In genomic region chr19:4968462-4969291, GRCh38 we compare ENCODE assay signal across 8 cellular contexts.
A peak's percentile ranks its signal among the peaks of the same experiment; 100 is the strongest.
DNase-seq lines count a peak whose midpoint lies in the region; ATAC-seq lines count a peak whose summit lies in the region.

Gene KDM4B (plus strand): TSS chr19:4969113. CDS start chr19:5032891, 63,778 bp downstream.

- peak; percentile 100 for DNase-seq in AG08396 (ENCODE audit: low spot score)
- DNase-seq in NCI-H345 treated with DMSO at 0.1 percent for 48 hours (lab: John Stamatoyannopoulos, UW; ENCODE audit: unreplicated experiment): peak; percentile 97
- DNase-seq in activated CD4-positive, CD25-positive, alpha-beta regulatory T cell (lab: John Stamatoyannopoulos, UW): peak; percentile 97 to 100 (median 98)
- DNase-seq in central memory CD4-positive, alpha-beta T cell: peak; percentile 100
- peak; percentile 100 for DNase-seq in iris pigment epithelial cell (ENCODE audit: low read depth)
- DNase-seq in stimulated activated CD4-positive, alpha-beta T cell treated with anti-CD3 and anti-CD28 coated beads, Interleukin-12 subunit alpha, Interleukin-12 subunit beta, amount 100 ng/mL, for 48 hours (ENCODE audit: low read depth in 2 of 3, low spot score in 1 of 3): peak; percentile 95 to 99 (median 99)

- ATAC-seq in GM19023 (IDR thresholded peaks at IDR 0.05; ENCODE audit: unreplicated experiment): peak; percentile 89
- ATAC-seq in HG03280 (IDR thresholded peaks at IDR 0.05; ENCODE audit: unreplicated experiment): peak; percentile 91

Comparison
In these comparisons a context has a peak if more than half of its experiments do, and no peak if none do; other contexts are left out.
1. Peak in every context shown above with its lines: DNase-seq and ATAC-seq.